1 cellular context compared by ENCODE assay signal in the genomic region with DNA sequence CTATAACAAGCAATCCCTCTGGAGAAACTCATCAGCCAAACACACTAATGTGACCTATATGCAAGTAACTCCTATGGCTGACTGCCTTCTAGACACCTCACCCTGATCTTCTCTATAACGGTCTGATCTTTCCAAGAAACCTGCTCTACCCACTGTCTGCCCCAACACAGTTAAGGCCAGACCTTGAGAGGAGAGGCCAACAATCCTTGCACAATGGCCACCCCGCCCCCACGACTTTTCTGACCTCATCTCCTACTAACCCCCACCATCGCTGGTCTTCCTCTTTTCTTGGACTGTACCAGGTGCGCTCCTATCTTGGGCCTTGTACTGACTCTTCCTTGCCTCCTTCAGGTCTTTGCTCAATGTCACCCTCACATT.
TF ChIP-seq lines count a peak whose summit lies in the region.

No MANE protein-coding gene starts in this region.

TF ChIP-seq in K562, 482 proteins besides CTCF, POLR2A, EP300 and RAD21 (continues in another document):
- TF ChIP-seq, protein P1, sequence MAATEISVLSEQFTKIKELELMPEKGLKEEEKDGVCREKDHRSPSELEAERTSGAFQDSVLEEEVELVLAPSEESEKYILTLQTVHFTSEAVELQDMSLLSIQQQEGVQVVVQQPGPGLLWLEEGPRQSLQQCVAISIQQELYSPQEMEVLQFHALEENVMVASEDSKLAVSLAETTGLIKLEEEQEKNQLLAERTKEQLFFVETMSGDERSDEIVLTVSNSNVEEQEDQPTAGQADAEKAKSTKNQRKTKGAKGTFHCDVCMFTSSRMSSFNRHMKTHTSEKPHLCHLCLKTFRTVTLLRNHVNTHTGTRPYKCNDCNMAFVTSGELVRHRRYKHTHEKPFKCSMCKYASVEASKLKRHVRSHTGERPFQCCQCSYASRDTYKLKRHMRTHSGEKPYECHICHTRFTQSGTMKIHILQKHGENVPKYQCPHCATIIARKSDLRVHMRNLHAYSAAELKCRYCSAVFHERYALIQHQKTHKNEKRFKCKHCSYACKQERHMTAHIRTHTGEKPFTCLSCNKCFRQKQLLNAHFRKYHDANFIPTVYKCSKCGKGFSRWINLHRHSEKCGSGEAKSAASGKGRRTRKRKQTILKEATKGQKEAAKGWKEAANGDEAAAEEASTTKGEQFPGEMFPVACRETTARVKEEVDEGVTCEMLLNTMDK (IDR thresholded peaks at IDR 0.05; ENCODE audit: borderline replicate concordance, insufficient read depth, low read depth, low read length, poor library complexity, severe bottlenecking) = no peak
- TF ChIP-seq LARP7 (IDR thresholded peaks at IDR 0.05) (no peak), RUNX1 (IDR thresholded peaks at IDR 0.05; ENCODE audit: low read depth) (peak; percentile 72; the same call in 1 of the 2 replicates), RBM14 (IDR thresholded peaks at IDR 0.05; ENCODE audit: borderline replicate concordance, insufficient read depth, low read depth, low read length) (no peak), ARID1B (IDR thresholded peaks at IDR 0.05) (no peak), POLR2AphosphoS5 (IDR thresholded peaks at IDR 0.05; ENCODE audit: control insufficient read depth, insufficient read depth, low read depth, low read length) (no peak), GATAD2B (IDR thresholded peaks at IDR 0.05; ENCODE audit: borderline replicate concordance) (no peak), ZNF347 (CRISPR knock-in tag; IDR thresholded peaks at IDR 0.05; ENCODE audit: low read depth) (no peak), ZNF133 (CRISPR knock-in tag; IDR thresholded peaks at IDR 0.05) (no peak), NFRKB (IDR thresholded peaks at IDR 0.05; ENCODE audit: low read depth) (0 out of 2 replicates have a peak, but pooled peaks have one; percentile 39), RBFOX2 (IDR thresholded peaks at IDR 0.05; ENCODE audit: low read depth, low read length) (no peak), ZNF174 (CRISPR knock-in tag; IDR thresholded peaks at IDR 0.05) (no peak), STAT5A (IDR thresholded peaks at IDR 0.05; ENCODE audit: borderline replicate concordance, low read length) (peak; percentile 96), ZNF764 (CRISPR knock-in tag; IDR thresholded peaks at IDR 0.05; ENCODE audit: low read depth) (0 out of 2 replicates have a peak, but pooled peaks have one; percentile 22), ZNF79 (CRISPR knock-in tag; IDR thresholded peaks at IDR 0.05; ENCODE audit: low read depth) (no peak), POLR2G (IDR thresholded peaks at IDR 0.05; ENCODE audit: low read depth, low read length) (no peak), ZNF785 (CRISPR knock-in tag; IDR thresholded peaks at IDR 0.05) (no peak), RBM22 (IDR thresholded peaks at IDR 0.05; ENCODE audit: low read depth, low read length, poor library complexity, severe bottlenecking) (no peak), ETS2 (tag; IDR thresholded peaks at IDR 0.05; ENCODE audit: borderline replicate concordance, poor library complexity, severe bottlenecking) (no peak), FOS (IDR thresholded peaks at IDR 0.05; ENCODE audit: extremely low read depth, insufficient read length) (no peak), ETV1 (tag; conservative IDR thresholded peaks at IDR 0.05; ENCODE audit: low read depth) (no peak), ZBTB7A (IDR thresholded peaks at IDR 0.05; ENCODE audit: borderline replicate concordance, control insufficient read depth, low read depth, low read length) (no peak), ZNF212 (CRISPR knock-in tag; IDR thresholded peaks at IDR 0.05) (no peak), MEF2D (tag; conservative IDR thresholded peaks at IDR 0.05; ENCODE audit: low read depth) (0 out of 2 replicates have a peak, but pooled peaks have one; percentile 43), KDM4B (IDR thresholded peaks at IDR 0.05; ENCODE audit: borderline replicate concordance in 2 of 2, low read depth in 1 of 2) (no peak), NR3C1 (CRISPR knock-in tag; IDR thresholded peaks at IDR 0.05) (no peak)
- TF ChIP-seq, protein P2, sequence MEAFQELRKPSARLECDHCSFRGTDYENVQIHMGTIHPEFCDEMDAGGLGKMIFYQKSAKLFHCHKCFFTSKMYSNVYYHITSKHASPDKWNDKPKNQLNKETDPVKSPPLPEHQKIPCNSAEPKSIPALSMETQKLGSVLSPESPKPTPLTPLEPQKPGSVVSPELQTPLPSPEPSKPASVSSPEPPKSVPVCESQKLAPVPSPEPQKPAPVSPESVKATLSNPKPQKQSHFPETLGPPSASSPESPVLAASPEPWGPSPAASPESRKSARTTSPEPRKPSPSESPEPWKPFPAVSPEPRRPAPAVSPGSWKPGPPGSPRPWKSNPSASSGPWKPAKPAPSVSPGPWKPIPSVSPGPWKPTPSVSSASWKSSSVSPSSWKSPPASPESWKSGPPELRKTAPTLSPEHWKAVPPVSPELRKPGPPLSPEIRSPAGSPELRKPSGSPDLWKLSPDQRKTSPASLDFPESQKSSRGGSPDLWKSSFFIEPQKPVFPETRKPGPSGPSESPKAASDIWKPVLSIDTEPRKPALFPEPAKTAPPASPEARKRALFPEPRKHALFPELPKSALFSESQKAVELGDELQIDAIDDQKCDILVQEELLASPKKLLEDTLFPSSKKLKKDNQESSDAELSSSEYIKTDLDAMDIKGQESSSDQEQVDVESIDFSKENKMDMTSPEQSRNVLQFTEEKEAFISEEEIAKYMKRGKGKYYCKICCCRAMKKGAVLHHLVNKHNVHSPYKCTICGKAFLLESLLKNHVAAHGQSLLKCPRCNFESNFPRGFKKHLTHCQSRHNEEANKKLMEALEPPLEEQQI (IDR thresholded peaks at IDR 0.05) = no peak
- TF ChIP-seq, protein P3, sequence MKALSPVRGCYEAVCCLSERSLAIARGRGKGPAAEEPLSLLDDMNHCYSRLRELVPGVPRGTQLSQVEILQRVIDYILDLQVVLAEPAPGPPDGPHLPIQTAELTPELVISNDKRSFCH (CRISPR knock-in tag; IDR thresholded peaks at IDR 0.05) = no peak
- TF ChIP-seq, protein P3 (tag; IDR thresholded peaks at IDR 0.05) = no peak
- TF ChIP-seq, protein P4, sequence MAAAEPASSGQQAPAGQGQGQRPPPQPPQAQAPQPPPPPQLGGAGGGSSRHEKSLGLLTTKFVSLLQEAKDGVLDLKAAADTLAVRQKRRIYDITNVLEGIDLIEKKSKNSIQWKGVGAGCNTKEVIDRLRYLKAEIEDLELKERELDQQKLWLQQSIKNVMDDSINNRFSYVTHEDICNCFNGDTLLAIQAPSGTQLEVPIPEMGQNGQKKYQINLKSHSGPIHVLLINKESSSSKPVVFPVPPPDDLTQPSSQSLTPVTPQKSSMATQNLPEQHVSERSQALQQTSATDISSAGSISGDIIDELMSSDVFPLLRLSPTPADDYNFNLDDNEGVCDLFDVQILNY (CRISPR knock-in tag; IDR thresholded peaks at IDR 0.05) = no peak
- TF ChIP-seq, protein P5, sequence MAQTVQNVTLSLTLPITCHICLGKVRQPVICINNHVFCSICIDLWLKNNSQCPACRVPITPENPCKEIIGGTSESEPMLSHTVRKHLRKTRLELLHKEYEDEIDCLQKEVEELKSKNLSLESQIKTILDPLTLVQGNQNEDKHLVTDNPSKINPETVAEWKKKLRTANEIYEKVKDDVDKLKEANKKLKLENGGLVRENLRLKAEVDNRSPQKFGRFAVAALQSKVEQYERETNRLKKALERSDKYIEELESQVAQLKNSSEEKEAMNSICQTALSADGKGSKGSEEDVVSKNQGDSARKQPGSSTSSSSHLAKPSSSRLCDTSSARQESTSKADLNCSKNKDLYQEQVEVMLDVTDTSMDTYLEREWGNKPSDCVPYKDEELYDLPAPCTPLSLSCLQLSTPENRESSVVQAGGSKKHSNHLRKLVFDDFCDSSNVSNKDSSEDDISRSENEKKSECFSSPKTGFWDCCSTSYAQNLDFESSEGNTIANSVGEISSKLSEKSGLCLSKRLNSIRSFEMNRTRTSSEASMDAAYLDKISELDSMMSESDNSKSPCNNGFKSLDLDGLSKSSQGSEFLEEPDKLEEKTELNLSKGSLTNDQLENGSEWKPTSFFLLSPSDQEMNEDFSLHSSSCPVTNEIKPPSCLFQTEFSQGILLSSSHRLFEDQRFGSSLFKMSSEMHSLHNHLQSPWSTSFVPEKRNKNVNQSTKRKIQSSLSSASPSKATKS (CRISPR knock-in tag; IDR thresholded peaks at IDR 0.05) = no peak
- TF ChIP-seq, protein P6, sequence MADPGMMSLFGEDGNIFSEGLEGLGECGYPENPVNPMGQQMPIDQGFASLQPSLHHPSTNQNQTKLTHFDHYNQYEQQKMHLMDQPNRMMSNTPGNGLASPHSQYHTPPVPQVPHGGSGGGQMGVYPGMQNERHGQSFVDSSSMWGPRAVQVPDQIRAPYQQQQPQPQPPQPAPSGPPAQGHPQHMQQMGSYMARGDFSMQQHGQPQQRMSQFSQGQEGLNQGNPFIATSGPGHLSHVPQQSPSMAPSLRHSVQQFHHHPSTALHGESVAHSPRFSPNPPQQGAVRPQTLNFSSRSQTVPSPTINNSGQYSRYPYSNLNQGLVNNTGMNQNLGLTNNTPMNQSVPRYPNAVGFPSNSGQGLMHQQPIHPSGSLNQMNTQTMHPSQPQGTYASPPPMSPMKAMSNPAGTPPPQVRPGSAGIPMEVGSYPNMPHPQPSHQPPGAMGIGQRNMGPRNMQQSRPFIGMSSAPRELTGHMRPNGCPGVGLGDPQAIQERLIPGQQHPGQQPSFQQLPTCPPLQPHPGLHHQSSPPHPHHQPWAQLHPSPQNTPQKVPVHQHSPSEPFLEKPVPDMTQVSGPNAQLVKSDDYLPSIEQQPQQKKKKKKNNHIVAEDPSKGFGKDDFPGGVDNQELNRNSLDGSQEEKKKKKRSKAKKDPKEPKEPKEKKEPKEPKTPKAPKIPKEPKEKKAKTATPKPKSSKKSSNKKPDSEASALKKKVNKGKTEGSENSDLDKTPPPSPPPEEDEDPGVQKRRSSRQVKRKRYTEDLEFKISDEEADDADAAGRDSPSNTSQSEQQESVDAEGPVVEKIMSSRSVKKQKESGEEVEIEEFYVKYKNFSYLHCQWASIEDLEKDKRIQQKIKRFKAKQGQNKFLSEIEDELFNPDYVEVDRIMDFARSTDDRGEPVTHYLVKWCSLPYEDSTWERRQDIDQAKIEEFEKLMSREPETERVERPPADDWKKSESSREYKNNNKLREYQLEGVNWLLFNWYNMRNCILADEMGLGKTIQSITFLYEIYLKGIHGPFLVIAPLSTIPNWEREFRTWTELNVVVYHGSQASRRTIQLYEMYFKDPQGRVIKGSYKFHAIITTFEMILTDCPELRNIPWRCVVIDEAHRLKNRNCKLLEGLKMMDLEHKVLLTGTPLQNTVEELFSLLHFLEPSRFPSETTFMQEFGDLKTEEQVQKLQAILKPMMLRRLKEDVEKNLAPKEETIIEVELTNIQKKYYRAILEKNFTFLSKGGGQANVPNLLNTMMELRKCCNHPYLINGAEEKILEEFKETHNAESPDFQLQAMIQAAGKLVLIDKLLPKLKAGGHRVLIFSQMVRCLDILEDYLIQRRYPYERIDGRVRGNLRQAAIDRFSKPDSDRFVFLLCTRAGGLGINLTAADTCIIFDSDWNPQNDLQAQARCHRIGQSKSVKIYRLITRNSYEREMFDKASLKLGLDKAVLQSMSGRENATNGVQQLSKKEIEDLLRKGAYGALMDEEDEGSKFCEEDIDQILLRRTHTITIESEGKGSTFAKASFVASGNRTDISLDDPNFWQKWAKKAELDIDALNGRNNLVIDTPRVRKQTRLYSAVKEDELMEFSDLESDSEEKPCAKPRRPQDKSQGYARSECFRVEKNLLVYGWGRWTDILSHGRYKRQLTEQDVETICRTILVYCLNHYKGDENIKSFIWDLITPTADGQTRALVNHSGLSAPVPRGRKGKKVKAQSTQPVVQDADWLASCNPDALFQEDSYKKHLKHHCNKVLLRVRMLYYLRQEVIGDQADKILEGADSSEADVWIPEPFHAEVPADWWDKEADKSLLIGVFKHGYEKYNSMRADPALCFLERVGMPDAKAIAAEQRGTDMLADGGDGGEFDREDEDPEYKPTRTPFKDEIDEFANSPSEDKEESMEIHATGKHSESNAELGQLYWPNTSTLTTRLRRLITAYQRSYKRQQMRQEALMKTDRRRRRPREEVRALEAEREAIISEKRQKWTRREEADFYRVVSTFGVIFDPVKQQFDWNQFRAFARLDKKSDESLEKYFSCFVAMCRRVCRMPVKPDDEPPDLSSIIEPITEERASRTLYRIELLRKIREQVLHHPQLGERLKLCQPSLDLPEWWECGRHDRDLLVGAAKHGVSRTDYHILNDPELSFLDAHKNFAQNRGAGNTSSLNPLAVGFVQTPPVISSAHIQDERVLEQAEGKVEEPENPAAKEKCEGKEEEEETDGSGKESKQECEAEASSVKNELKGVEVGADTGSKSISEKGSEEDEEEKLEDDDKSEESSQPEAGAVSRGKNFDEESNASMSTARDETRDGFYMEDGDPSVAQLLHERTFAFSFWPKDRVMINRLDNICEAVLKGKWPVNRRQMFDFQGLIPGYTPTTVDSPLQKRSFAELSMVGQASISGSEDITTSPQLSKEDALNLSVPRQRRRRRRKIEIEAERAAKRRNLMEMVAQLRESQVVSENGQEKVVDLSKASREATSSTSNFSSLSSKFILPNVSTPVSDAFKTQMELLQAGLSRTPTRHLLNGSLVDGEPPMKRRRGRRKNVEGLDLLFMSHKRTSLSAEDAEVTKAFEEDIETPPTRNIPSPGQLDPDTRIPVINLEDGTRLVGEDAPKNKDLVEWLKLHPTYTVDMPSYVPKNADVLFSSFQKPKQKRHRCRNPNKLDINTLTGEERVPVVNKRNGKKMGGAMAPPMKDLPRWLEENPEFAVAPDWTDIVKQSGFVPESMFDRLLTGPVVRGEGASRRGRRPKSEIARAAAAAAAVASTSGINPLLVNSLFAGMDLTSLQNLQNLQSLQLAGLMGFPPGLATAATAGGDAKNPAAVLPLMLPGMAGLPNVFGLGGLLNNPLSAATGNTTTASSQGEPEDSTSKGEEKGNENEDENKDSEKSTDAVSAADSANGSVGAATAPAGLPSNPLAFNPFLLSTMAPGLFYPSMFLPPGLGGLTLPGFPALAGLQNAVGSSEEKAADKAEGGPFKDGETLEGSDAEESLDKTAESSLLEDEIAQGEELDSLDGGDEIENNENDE (IDR thresholded peaks at IDR 0.05; ENCODE audit: low read depth, low read length) = no peak
- TF ChIP-seq, protein P7, sequence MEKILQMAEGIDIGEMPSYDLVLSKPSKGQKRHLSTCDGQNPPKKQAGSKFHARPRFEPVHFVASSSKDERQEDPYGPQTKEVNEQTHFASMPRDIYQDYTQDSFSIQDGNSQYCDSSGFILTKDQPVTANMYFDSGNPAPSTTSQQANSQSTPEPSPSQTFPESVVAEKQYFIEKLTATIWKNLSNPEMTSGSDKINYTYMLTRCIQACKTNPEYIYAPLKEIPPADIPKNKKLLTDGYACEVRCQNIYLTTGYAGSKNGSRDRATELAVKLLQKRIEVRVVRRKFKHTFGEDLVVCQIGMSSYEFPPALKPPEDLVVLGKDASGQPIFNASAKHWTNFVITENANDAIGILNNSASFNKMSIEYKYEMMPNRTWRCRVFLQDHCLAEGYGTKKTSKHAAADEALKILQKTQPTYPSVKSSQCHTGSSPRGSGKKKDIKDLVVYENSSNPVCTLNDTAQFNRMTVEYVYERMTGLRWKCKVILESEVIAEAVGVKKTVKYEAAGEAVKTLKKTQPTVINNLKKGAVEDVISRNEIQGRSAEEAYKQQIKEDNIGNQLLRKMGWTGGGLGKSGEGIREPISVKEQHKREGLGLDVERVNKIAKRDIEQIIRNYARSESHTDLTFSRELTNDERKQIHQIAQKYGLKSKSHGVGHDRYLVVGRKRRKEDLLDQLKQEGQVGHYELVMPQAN (IDR thresholded peaks at IDR 0.05; ENCODE audit: borderline replicate concordance) = no peak
